ENCODE assay signal across 10 cellular contexts in the genomic region with DNA sequence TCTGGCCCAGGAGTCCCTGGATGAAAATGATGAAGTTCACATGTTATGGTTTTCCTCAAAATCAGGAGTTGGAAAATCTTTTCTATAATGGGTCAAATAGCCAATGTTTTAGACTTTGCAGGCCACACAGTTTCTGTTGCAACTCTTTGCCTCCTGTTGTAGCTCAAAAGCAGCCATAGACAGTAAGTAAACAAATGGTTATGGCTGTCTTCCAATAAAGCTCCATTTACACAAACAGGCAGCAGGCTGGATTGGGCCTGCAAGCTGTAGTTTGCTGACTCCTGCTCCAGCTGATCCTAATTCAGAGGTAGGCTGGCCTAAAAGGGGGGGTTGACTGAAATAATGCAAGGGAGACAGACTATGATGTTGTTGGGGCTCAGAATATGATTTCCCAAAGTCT. TPM values are rescaled to one million over a fixed set of nuclear protein-coding genes. Genes with fewer than 3 reads are reported as not detected.
DNase-seq lines count a peak whose midpoint lies in the region; ATAC-seq, FAIRE-seq and TF ChIP-seq lines count a peak whose summit lies in the region.
"Had no signal": no experiment of that assay in that cellular context is flagged by ENCODE, and none has a peak within 500 bp of the region (broad histone marks: within the 10 kb centered on the region; RNA-seq: fewer than 3 reads in every experiment).

No MANE protein-coding gene starts in this region.

- H3K27me3 ChIP-seq in bronchial epithelial cell (ENCODE audit: control insufficient read depth, insufficient read depth, low read length) = no peaks in the 10 kb centered on the region

- H3K4me3 ChIP-seq in bronchial epithelial cell (ENCODE audit: low read depth, low read length) (no peak overlapping the region), mucosa of descending colon (no peak overlapping the region)

- H3K9me3 ChIP-seq in mucosa of descending colon = no peaks in the 10 kb centered on the region

- peak; percentile 81 for DNase-seq in AG09319 (ENCODE audit: extremely low read depth, low read depth)
- DNase-seq in NCI-H128 (lab: John Stamatoyannopoulos, UW; ENCODE audit: unreplicated experiment) = peak; percentile 25
- DNase-seq in bronchial epithelial cell (ENCODE audit: low read depth) = peak; percentile 36
- DNase-seq in mucosa of descending colon = peak in 1 of 3 donors; percentile 33
- no peak for DNase-seq in stimulated activated CD4-positive, alpha-beta T cell treated with anti-CD3 and anti-CD28 coated beads, Interleukin-12 subunit alpha, Interleukin-12 subunit beta, amount 100 ng/mL, for 4 hours
- no peak for DNase-seq in frontal cortex (ENCODE audit: low spot score in 2 of 2)
- DNase-seq: Kasumi-1 had no signal

- intact Hi-C loops in mucosa of descending colon (cut with DNase I, micrococcal nuclease) = no loop called here

- H3K36me3 ChIP-seq in bronchial epithelial cell (ENCODE audit: control insufficient read depth, insufficient read depth, low read length) = no peaks in the 10 kb centered on the region
- H3K36me3 ChIP-seq in mucosa of descending colon (ENCODE audit: low read depth) = no peaks in the 10 kb centered on the region

- H3K4me1 ChIP-seq in mucosa of descending colon (ENCODE audit: low read depth) = peaks cover 24% of the 10 kb centered on the region

- TF ChIP-seq CTCF in AG09319 (IDR thresholded peaks at IDR 0.05; ENCODE audit: low read depth, low read length) (no peak), bronchial epithelial cell (IDR thresholded peaks at IDR 0.05; ENCODE audit: insufficient read depth, low read length, severe bottlenecking) (no peak), mucosa of descending colon (IDR thresholded peaks at IDR 0.05) (no peak)

- ATAC-seq in mucosa of descending colon (peak; percentile 80), GM21619 (IDR thresholded peaks at IDR 0.05; ENCODE audit: unreplicated experiment) (no peak), HG03439 (IDR thresholded peaks at IDR 0.05; ENCODE audit: unreplicated experiment) (no peak)

- no peak for FAIRE-seq in bronchial epithelial cell (lab: Jason Lieb, UNC)
- no peak for FAIRE-seq in frontal cortex (lab: Jason Lieb, UNC)
- FAIRE-seq: endothelial cell of umbilical vein had no signal

RNA-seq across cellular contexts. Expression of gene METTL24, which starts 33.0 kb away (rescaled TPM):
- total RNA-seq in bronchial epithelial cell (not detected in 2 replicates), mucosa of descending colon (10 to 100 TPM in 1 of 3 donors, 1 to 10 TPM in 1, under 1 TPM in 1; 0.43 to 23.5 (median 1.2) TPM), frontal cortex (2.0 TPM)
- total RNA-seq: endothelial cell of umbilical vein had no signal

Comparison
In these comparisons a context has a peak if more than half of its experiments do, and no peak if none do; other contexts are left out.
1. DNase-seq: peak in AG09319 (single experiment), NCI-H128 (single experiment) and bronchial epithelial cell (single experiment); none in stimulated activated CD4-positive, alpha-beta T cell treated with anti-CD3 and anti-CD28 coated beads, Interleukin-12 subunit alpha, Interleukin-12 subunit beta, amount 100 ng/mL, for 4 hours (single experiment) and frontal cortex (0 of 2).